In genomic region chr9:91138760-91139159, GRCh38 we compare ENCODE assay signal across 24 cellular contexts.
DNase-seq lines count a peak whose midpoint lies in the region; ATAC-seq and TF ChIP-seq lines count a peak whose summit lies in the region.
"Had no signal": no experiment of that assay in that cellular context is flagged by ENCODE, and none has a peak within 500 bp of the region (broad histone marks: within the 10 kb centered on the region; RNA-seq: fewer than 3 reads in every experiment).

No MANE protein-coding gene starts in this region.

- H3K9me3 ChIP-seq in gastrocnemius medialis, result no peaks in the 10 kb centered on the region
- H3K9me3 ChIP-seq: esophagus squamous epithelium had no signal

- peaks cover 65% of the 10 kb centered on the region for H3K36me3 Mint-ChIP-seq in activated CD4-positive, alpha-beta T cell treated with anti-CD3 and anti-CD28 coated beads, Interleukin-2, amount 10 ng/mL, durations not matched to agents 24 days and 14 days (ENCODE audit: low read depth)
- peaks cover 0 to 7% of the 10 kb centered on the region in 2 donors for H3K36me3 Mint-ChIP-seq in stimulated activated naive B cell treated with anti-CD40 and anti-IgM and Interleukin-4, amounts not matched to agents 10 μg/mL and 1 μg/mL and 100 μg/mL, for 72 hours
- H3K36me3 Mint-ChIP-seq: CD4-positive, CD25-positive, alpha-beta regulatory T cell; neural progenitor cell; stimulated activated memory B cell treated with anti-CD40 and anti-IgM and Interleukin-4, amounts not matched to agents 10 μg/mL and 1 μg/mL and 100 μg/mL, for 72 hours had no signal

- peak overlapping the region; percentile 53 for H3K27ac Mint-ChIP-seq in activated CD4-positive, alpha-beta T cell treated with anti-CD3 and anti-CD28 coated beads, Interleukin-2, amount 10 ng/mL, durations not matched to agents 24 days and 14 days
- H3K27ac Mint-ChIP-seq in stimulated activated naive B cell treated with anti-CD40 and anti-IgM and Interleukin-4, amounts not matched to agents 10 μg/mL and 1 μg/mL and 100 μg/mL, for 72 hours, result peak overlapping the region; percentile 57
- H3K27ac Mint-ChIP-seq: activated CD8-positive, alpha-beta T cell treated with anti-CD3 and anti-CD28 coated beads for 36 hours; activated naive CD4-positive, alpha-beta T cell treated with anti-CD3 and anti-CD28 coated beads, Interleukin-2, amount 50 U/mL, for 72 hours; neural progenitor cell; stimulated activated memory B cell treated with anti-CD40 and anti-IgM and Interleukin-4, amounts not matched to agents 10 μg/mL and 1 μg/mL and 100 μg/mL, for 72 hours had no signal

- DNase-seq in activated CD4-positive, alpha-beta T cell treated with anti-CD3 and anti-CD28 coated beads, Interleukin-2, amount 10 ng/mL, durations not matched to agents 24 days and 14 days, result no peak
- DNase-seq in activated CD4-positive, alpha-beta T cell treated with anti-CD3 and anti-CD28 coated beads for 4 hours, result no peak
- DNase-seq in M059J (ENCODE audit: low read depth) (peak; percentile 94), astrocyte of the hippocampus (ENCODE audit: low read depth, low spot score) (peak; percentile 28), DMS153 (lab: John Stamatoyannopoulos, UW) (no peak), gastrocnemius medialis (no peak)
- no peak for DNase-seq in stimulated activated naive B cell treated with anti-CD40 and anti-IgM and Interleukin-4, amounts not matched to agents 10 μg/mL and 1 μg/mL and 100 μg/mL, for 72 hours
- DNase-seq: 8988T; activated CD8-positive, alpha-beta T cell treated with anti-CD3 and anti-CD28 coated beads for 36 hours; activated T-cell treated with anti-CD3 and anti-CD28 coated beads, Interleukin-2, amount 50 U/mL, for 4 hours; CD4-positive, CD25-positive, alpha-beta regulatory T cell; esophagus squamous epithelium; left cardiac atrium; midbrain; NCI-H1092 treated with DMSO at 0.1 percent for 48 hours; NCI-H2107; NCI-H526; trophoblast cell had no signal

- H3K27ac ChIP-seq in gastrocnemius medialis, result no peak overlapping the region
- H3K27ac ChIP-seq: esophagus squamous epithelium, neural progenitor cell had no signal

- no peaks in the 10 kb centered on the region for H3K27me3 ChIP-seq in gastrocnemius medialis
- H3K27me3 ChIP-seq: esophagus squamous epithelium, neural progenitor cell had no signal

- no peak overlapping the region for H3K4me3 ChIP-seq in gastrocnemius medialis
- H3K4me3 ChIP-seq: esophagus squamous epithelium, GM12878, K562, neural progenitor cell had no signal

- no peaks in the 10 kb centered on the region for H3K27me3 Mint-ChIP-seq in activated CD4-positive, alpha-beta T cell treated with anti-CD3 and anti-CD28 coated beads, Interleukin-2, amount 10 ng/mL, durations not matched to agents 24 days and 14 days
- no peaks in the 10 kb centered on the region for H3K27me3 Mint-ChIP-seq in stimulated activated naive B cell treated with anti-CD40 and anti-IgM and Interleukin-4, amounts not matched to agents 10 μg/mL and 1 μg/mL and 100 μg/mL, for 72 hours
- H3K27me3 Mint-ChIP-seq: stimulated activated memory B cell treated with anti-CD40 and anti-IgM and Interleukin-4, amounts not matched to agents 10 μg/mL and 1 μg/mL and 100 μg/mL, for 72 hours had no signal

- intact Hi-C loops in activated CD4-positive, alpha-beta T cell treated with anti-CD3 and anti-CD28 coated beads, Interleukin-2, amount 10 ng/mL, durations not matched to agents 24 days and 14 days (cut with micrococcal nuclease), result no loop called here
- intact Hi-C loops in gastrocnemius medialis (cut with DNase I; ENCODE audit: low total_unique reads), result loop anchor here (10.0 kb wide), 1 partner anchor 526 kb away; no protein-coding TSS in a partner anchor

- in situ Hi-C loops in gastrocnemius medialis (cut with MboI; ENCODE audit: low sequenced_read_pairs in 4 of 4), result no loop called here

- H3K9me3 Mint-ChIP-seq in activated CD4-positive, alpha-beta T cell treated with anti-CD3 and anti-CD28 coated beads, Interleukin-2, amount 10 ng/mL, durations not matched to agents 24 days and 14 days, result peaks cover 21% of the 10 kb centered on the region
- peaks cover 0 to 3% of the 10 kb centered on the region in 2 donors for H3K9me3 Mint-ChIP-seq in stimulated activated naive B cell treated with anti-CD40 and anti-IgM and Interleukin-4, amounts not matched to agents 10 μg/mL and 1 μg/mL and 100 μg/mL, for 72 hours
- H3K9me3 Mint-ChIP-seq: activated T-cell treated with anti-CD3 and anti-CD28 coated beads, Interleukin-2, amount 50 U/mL, for 4 hours; stimulated activated memory B cell treated with anti-CD40 and anti-IgM and Interleukin-4, amounts not matched to agents 10 μg/mL and 1 μg/mL and 100 μg/mL, for 72 hours had no signal

- no peak for TF ChIP-seq CTCF in gastrocnemius medialis (IDR thresholded peaks at IDR 0.05 in 4 of 5, conservative IDR thresholded peaks at IDR 0.05 in 1 of 5)

- no peak overlapping the region for H3K4me3 Mint-ChIP-seq in activated CD4-positive, alpha-beta T cell treated with anti-CD3 and anti-CD28 coated beads, Interleukin-2, amount 10 ng/mL, durations not matched to agents 24 days and 14 days
- no peak overlapping the region for H3K4me3 Mint-ChIP-seq in stimulated activated naive B cell treated with anti-CD40 and anti-IgM and Interleukin-4, amounts not matched to agents 10 μg/mL and 1 μg/mL and 100 μg/mL, for 72 hours
- H3K4me3 Mint-ChIP-seq: activated CD8-positive, alpha-beta T cell treated with anti-CD3 and anti-CD28 coated beads for 36 hours; activated T-cell treated with anti-CD3 and anti-CD28 coated beads, Interleukin-2, amount 50 U/mL, for 4 hours; CD4-positive, CD25-positive, alpha-beta regulatory T cell; neural progenitor cell; stimulated activated memory B cell treated with anti-CD40 and anti-IgM and Interleukin-4, amounts not matched to agents 10 μg/mL and 1 μg/mL and 100 μg/mL, for 72 hours had no signal

- ATAC-seq in stimulated activated naive B cell treated with anti-CD40 and anti-IgM and Interleukin-4, amounts not matched to agents 10 μg/mL and 1 μg/mL and 100 μg/mL, for 72 hours (replicated peaks), result no peak
- no peak for ATAC-seq in gastrocnemius medialis
- ATAC-seq in GM21526 (IDR thresholded peaks at IDR 0.05; ENCODE audit: low FRiP score, unreplicated experiment), result no peak
- ATAC-seq: activated CD8-positive, alpha-beta T cell treated with anti-CD3 and anti-CD28 coated beads for 36 hours; activated naive CD4-positive, alpha-beta T cell treated with anti-CD3 and anti-CD28 coated beads, Interleukin-2, amount 50 U/mL, for 72 hours; activated T-cell treated with anti-CD3 and anti-CD28 coated beads, Interleukin-2, amount 50 U/mL, for 4 hours; GM12878; K562; left cardiac atrium; stimulated activated memory B cell treated with anti-CD40 and anti-IgM and Interleukin-4, amounts not matched to agents 10 μg/mL and 1 μg/mL and 100 μg/mL, for 72 hours had no signal

- no peaks in the 10 kb centered on the region for H3K36me3 ChIP-seq in gastrocnemius medialis
- H3K36me3 ChIP-seq: esophagus squamous epithelium, neural progenitor cell had no signal

- no peaks in the 10 kb centered on the region for H3K4me1 ChIP-seq in gastrocnemius medialis

- H3K4me1 Mint-ChIP-seq in activated CD4-positive, alpha-beta T cell treated with anti-CD3 and anti-CD28 coated beads, Interleukin-2, amount 10 ng/mL, durations not matched to agents 24 days and 14 days, result peaks cover 38% of the 10 kb centered on the region
- H3K4me1 Mint-ChIP-seq in stimulated activated naive B cell treated with anti-CD40 and anti-IgM and Interleukin-4, amounts not matched to agents 10 μg/mL and 1 μg/mL and 100 μg/mL, for 72 hours, result peaks cover 18 to 19% of the 10 kb centered on the region in 2 donors
- H3K4me1 Mint-ChIP-seq: CD4-positive, CD25-positive, alpha-beta regulatory T cell had no signal

- no peak for TF ChIP-seq POLR2A in gastrocnemius medialis (IDR thresholded peaks at IDR 0.05)

Comparison
In these comparisons a context has a peak if more than half of its experiments do, and no peak if none do; other contexts are left out.
1. DNase-seq: peak in M059J (single experiment) and astrocyte of the hippocampus (single experiment); none in activated CD4-positive, alpha-beta T cell treated with anti-CD3 and anti-CD28 coated beads, Interleukin-2, amount 10 ng/mL, durations not matched to agents 24 days and 14 days (single experiment), activated CD4-positive, alpha-beta T cell treated with anti-CD3 and anti-CD28 coated beads for 4 hours (0 of 2), stimulated activated naive B cell treated with anti-CD40 and anti-IgM and Interleukin-4, amounts not matched to agents 10 μg/mL and 1 μg/mL and 100 μg/mL, for 72 hours (single experiment), DMS153 (single experiment) and gastrocnemius medialis (0 of 2).